In genomic region chr13:93248627-93249047, GRCh38 we compare ENCODE assay signal across 8 cellular contexts. TPM values are rescaled to one million over a fixed set of nuclear protein-coding genes. Genes with fewer than 3 reads are reported as not detected.
DNase-seq lines count a peak whose midpoint lies in the region; ATAC-seq and TF ChIP-seq lines count a peak whose summit lies in the region.

No MANE protein-coding gene starts in this region.

- H3K4me3 ChIP-seq in WI38 (ENCODE audit: low read depth, low read length) (no peak overlapping the region), lower lobe of right lung (no peak overlapping the region), suprapubic skin (no peak overlapping the region)

- H3K9me3 ChIP-seq in lower lobe of right lung: no peaks in the 10 kb centered on the region
- H3K9me3 ChIP-seq in suprapubic skin: no peaks in the 10 kb centered on the region

- intact Hi-C loops in lower lobe of right lung (cut with DNase I): no loop called here

- no peak for TF ChIP-seq EP300 in suprapubic skin (IDR thresholded peaks at IDR 0.05)

- DNase-seq in D341Med (ENCODE audit: low spot score): peak; percentile 83
- peak; percentile 94 for DNase-seq in NCI-H146 (lab: John Stamatoyannopoulos, UW)
- DNase-seq in lower lobe of right lung: peak; percentile 68
- DNase-seq in NCI-H446 treated with DMSO at 0.1 percent for 48 hours (lab: John Stamatoyannopoulos, UW): no peak
- DNase-seq in suprapubic skin (ENCODE audit: low spot score in 2 of 2): no peak
- no peak for DNase-seq in occipital lobe (lab: John Stamatoyannopoulos, UW)

- ATAC-seq in lower lobe of right lung: peak; percentile 85 to 95
- ATAC-seq in HG03280 (IDR thresholded peaks at IDR 0.05; ENCODE audit: unreplicated experiment): no peak

- no peak for TF ChIP-seq POLR2A in suprapubic skin (IDR thresholded peaks at IDR 0.05)

- H3K4me1 ChIP-seq in lower lobe of right lung (no peaks in the 10 kb centered on the region), suprapubic skin (peaks cover 6% of the 10 kb centered on the region)

- peak overlapping the region; percentile 49 for H3K27ac ChIP-seq in lower lobe of right lung
- no peak overlapping the region for H3K27ac ChIP-seq in suprapubic skin

- 0 out of 2 replicates have a peak, but pooled peaks have one; percentile 6 for TF ChIP-seq CTCF in WI38 (IDR thresholded peaks at IDR 0.05; ENCODE audit: low read depth, low read length)
- TF ChIP-seq CTCF in lower lobe of right lung (IDR thresholded peaks at IDR 0.05): peak; percentile 34
- TF ChIP-seq CTCF in suprapubic skin (IDR thresholded peaks at IDR 0.05): no peak

- H3K27me3 ChIP-seq in lower lobe of right lung (ENCODE audit: low read depth) (no peaks in the 10 kb centered on the region), suprapubic skin (no peaks in the 10 kb centered on the region)

- 85% methylated on average over 8 of the region's 8 CpGs for WGBS in suprapubic skin

- H3K36me3 ChIP-seq in lower lobe of right lung: no peaks in the 10 kb centered on the region
- no peaks in the 10 kb centered on the region for H3K36me3 ChIP-seq in suprapubic skin

RNA-seq across cellular contexts. Expression of gene GPC6, which starts 22.0 kb away (rescaled TPM):
- total RNA-seq in lower lobe of right lung (5.5 TPM), suprapubic skin (1 to 10 TPM; 2.7 to 5.7 (median 4.4) TPM), occipital lobe (9.8 TPM)

Comparison
In these comparisons a context has a peak if more than half of its experiments do, and no peak if none do; other contexts are left out.
1. DNase-seq: peak in D341Med (single experiment), NCI-H146 (single experiment) and lower lobe of right lung (single experiment); none in NCI-H446 treated with DMSO at 0.1 percent for 48 hours (single experiment), suprapubic skin (0 of 2) and occipital lobe (single experiment).
2. CTCF ChIP-seq: peak in WI38 (single experiment) and lower lobe of right lung (single experiment); none in suprapubic skin (0 of 2).